ENCODE assay signal across 21 cellular contexts in genomic region chr9:120966005-120966369, GRCh38. TPM values are rescaled to one million over a fixed set of nuclear protein-coding genes. Genes with fewer than 3 reads are reported as not detected.
DNase-seq lines count a peak whose midpoint lies in the region; ATAC-seq and TF ChIP-seq lines count a peak whose summit lies in the region.
"Had no signal": no experiment of that assay in that cellular context is flagged by ENCODE, and none has a peak within 500 bp of the region (broad histone marks: within the 10 kb centered on the region; RNA-seq: fewer than 3 reads in every experiment).

No MANE protein-coding gene starts in this region.

- TF ChIP-seq POLR2A in heart left ventricle (IDR thresholded peaks at IDR 0.05) (no peak), upper lobe of left lung (IDR thresholded peaks at IDR 0.05) (no peak)

- H3K27me3 Mint-ChIP-seq in chondrocyte (ENCODE audit: low read depth) (no peaks in the 10 kb centered on the region), osteocyte (ENCODE audit: unreplicated experiment) (no peaks in the 10 kb centered on the region)
- H3K27me3 Mint-ChIP-seq: naive B cell had no signal

- H3K9me3 Mint-ChIP-seq in chondrocyte (ENCODE audit: low read depth), result no peaks in the 10 kb centered on the region
- no peaks in the 10 kb centered on the region for H3K9me3 Mint-ChIP-seq in osteocyte (ENCODE audit: unreplicated experiment)
- H3K9me3 Mint-ChIP-seq: activated naive CD8-positive, alpha-beta T cell treated with anti-CD3 and anti-CD28 coated beads, Interleukin-2, amount 10 ng/mL, durations not matched to agents 7 days and 5 days; naive B cell; T-helper 1 cell treated with Interleukin-12 subunit alpha and Interleukin-12 subunit beta and Interleukin-4 antibody, amounts not matched to agents 30 μg/mL and 1 μg/mL, for 36 hours had no signal

- intact Hi-C loops in heart left ventricle (cut with DNase I), result no loop called here

- H3K27ac ChIP-seq in heart left ventricle (peak overlapping the region in 7 of 12 donors; percentile 2 to 70 (median 51)), upper lobe of left lung (peak overlapping the region; percentile 7 to 54 (median 24))
- H3K27ac ChIP-seq: left lung had no signal

- ATAC-seq in heart left ventricle, result peak in 3 of 4 donors; percentile 37 to 70 (median 42)
- peak in 1 of 2 donors; percentile 65 for ATAC-seq in upper lobe of left lung (ENCODE audit: low FRiP score in 2 of 2)
- ATAC-seq: activated CD8-positive, alpha-beta T cell treated with anti-CD3 and anti-CD28 coated beads, Interleukin-2, amount 10 ng/mL, durations not matched to agents 7 days and 5 days; GM12878 had no signal

- H3K4me3 Mint-ChIP-seq in chondrocyte (ENCODE audit: unreplicated experiment), result no peak overlapping the region
- no peak overlapping the region for H3K4me3 Mint-ChIP-seq in osteocyte (ENCODE audit: unreplicated experiment)
- H3K4me3 Mint-ChIP-seq: activated CD8-positive, alpha-beta T cell treated with anti-CD3 and anti-CD28 coated beads, Interleukin-2, amount 10 ng/mL, durations not matched to agents 7 days and 5 days; activated naive CD8-positive, alpha-beta T cell treated with anti-CD3 and anti-CD28 coated beads, Interleukin-2, amount 10 ng/mL, durations not matched to agents 7 days and 5 days; naive B cell; T-helper 1 cell treated with Interleukin-12 subunit alpha and Interleukin-12 subunit beta and Interleukin-4 antibody, amounts not matched to agents 30 μg/mL and 1 μg/mL, for 36 hours had no signal

- no peaks in the 10 kb centered on the region for H3K9me3 ChIP-seq in heart left ventricle
- H3K9me3 ChIP-seq in upper lobe of left lung, result no peaks in the 10 kb centered on the region
- H3K9me3 ChIP-seq: left lung, MG63 had no signal

- TF ChIP-seq CTCF in chondrocyte (IDR thresholded peaks at IDR 0.05) (no peak), heart left ventricle (IDR thresholded peaks at IDR 0.05) (no peak), osteocyte (IDR thresholded peaks at IDR 0.05) (no peak), upper lobe of left lung (IDR thresholded peaks at IDR 0.05) (no peak)

- H3K4me3 ChIP-seq in heart left ventricle (no peak overlapping the region), upper lobe of left lung (no peak overlapping the region)
- H3K4me3 ChIP-seq: GM12878, left lung, MG63 had no signal

- WGBS in heart left ventricle, 4 donors, result 71 to 82% (median 75%) methylated on average over 3 of the region's 3 CpGs
- 69 to 74% methylated on average over 3 of the region's 3 CpGs for WGBS in upper lobe of left lung, 2 donors

- H3K4me1 Mint-ChIP-seq in chondrocyte (ENCODE audit: low read depth) (peaks cover 22% of the 10 kb centered on the region), osteocyte (ENCODE audit: unreplicated experiment) (peaks cover 11% of the 10 kb centered on the region)
- H3K4me1 Mint-ChIP-seq: activated naive CD8-positive, alpha-beta T cell treated with anti-CD3 and anti-CD28 coated beads, Interleukin-2, amount 10 ng/mL, durations not matched to agents 7 days and 5 days; naive B cell had no signal

- H3K36me3 Mint-ChIP-seq in chondrocyte (ENCODE audit: low read depth) (peaks cover 8% of the 10 kb centered on the region), osteocyte (ENCODE audit: unreplicated experiment) (peaks cover 9% of the 10 kb centered on the region)
- H3K36me3 Mint-ChIP-seq: activated naive CD8-positive, alpha-beta T cell treated with anti-CD3 and anti-CD28 coated beads, Interleukin-2, amount 10 ng/mL, durations not matched to agents 7 days and 5 days had no signal

- H3K4me1 ChIP-seq in heart left ventricle (peaks cover 0 to 7% (median 0%) of the 10 kb centered on the region in 12 donors), upper lobe of left lung (peaks cover 0 to 9% (median 2%) of the 10 kb centered on the region in 4 donors)
- H3K4me1 ChIP-seq: left lung had no signal

- peak overlapping the region; percentile 62 for H3K27ac Mint-ChIP-seq in chondrocyte (ENCODE audit: unreplicated experiment)
- H3K27ac Mint-ChIP-seq in osteocyte (ENCODE audit: unreplicated experiment), result peak overlapping the region; percentile 48
- H3K27ac Mint-ChIP-seq: activated CD8-positive, alpha-beta T cell treated with anti-CD3 and anti-CD28 coated beads, Interleukin-2, amount 10 ng/mL, durations not matched to agents 7 days and 5 days; activated naive CD8-positive, alpha-beta T cell treated with anti-CD3 and anti-CD28 coated beads, Interleukin-2, amount 10 ng/mL, durations not matched to agents 7 days and 5 days; T-helper 1 cell treated with Interleukin-12 subunit alpha and Interleukin-12 subunit beta and Interleukin-4 antibody, amounts not matched to agents 30 μg/mL and 1 μg/mL, for 36 hours had no signal

- DNase-seq in chondrocyte (ENCODE audit: low spot score), result no peak
- no peak for DNase-seq in heart left ventricle
- no peak for DNase-seq in osteocyte (ENCODE audit: extremely low spot score, unreplicated experiment)
- no peak for DNase-seq in upper lobe of left lung
- no peak for DNase-seq in stimulated activated CD8-positive, alpha-beta memory T cell treated with anti-CD3 and anti-CD28 coated beads, Interleukin-4, amount 100 ng/mL, for 48 hours
- no peak for DNase-seq in midbrain (lab: John Stamatoyannopoulos, UW)
- no peak for DNase-seq in DMS53 (lab: John Stamatoyannopoulos, UW)
- DNase-seq: activated CD8-positive, alpha-beta T cell treated with anti-CD3 and anti-CD28 coated beads, Interleukin-2, amount 10 ng/mL, durations not matched to agents 7 days and 5 days; activated naive CD8-positive, alpha-beta T cell treated with anti-CD3 and anti-CD28 coated beads, Interleukin-2, amount 10 ng/mL, durations not matched to agents 7 days and 5 days; AML-193; central memory CD4-positive, alpha-beta T cell; left lung; MG63; naive B cell; NCI-H1694; NCI-H446 treated with DMSO at 0.1 percent for 48 hours; SHP77; stimulated activated CD4-positive, alpha-beta T cell treated with anti-CD3 and anti-CD28 coated beads, Interleukin-15, amount 100 ng/mL, for 24 hours; stimulated activated naive CD4-positive, alpha-beta T cell had no signal

- H3K36me3 ChIP-seq in heart left ventricle (peaks cover 0 to 12% (median 0%) of the 10 kb centered on the region in 9 donors), upper lobe of left lung (peaks cover 0 to 11% (median 2%) of the 10 kb centered on the region in 4 donors)
- H3K36me3 ChIP-seq: MG63 had no signal

- no peak for TF ChIP-seq EP300 in upper lobe of left lung (IDR thresholded peaks at IDR 0.05)

- H3K27me3 ChIP-seq in heart left ventricle, result no peaks in the 10 kb centered on the region
- H3K27me3 ChIP-seq in upper lobe of left lung, result no peaks in the 10 kb centered on the region
- H3K27me3 ChIP-seq: left lung, MG63 had no signal

RNA-seq across cellular contexts. Expression of gene TRAF1, which starts 39.4 kb away (rescaled TPM):
- total RNA-seq in chondrocyte (10.0 to 11.3 TPM (median 10.8 TPM) in 3 replicates), heart left ventricle (1 to 10 TPM in 7 of 9 donors, under 1 TPM in 2; 0.93 to 7.8 (median 1.8) TPM), osteocyte (7.1 and 7.8 TPM in 2 replicates), upper lobe of left lung (10 to 100 TPM in 2 of 6 donors, 1 to 10 TPM in 4; 2.9 to 29.3 (median 6.6) TPM)
- 1 to 10 TPM; 1.7 to 2.4 TPM for polyA plus RNA-seq in heart left ventricle
